Comparison of ENCODE assay signal across 16 cellular contexts in the genomic region with DNA sequence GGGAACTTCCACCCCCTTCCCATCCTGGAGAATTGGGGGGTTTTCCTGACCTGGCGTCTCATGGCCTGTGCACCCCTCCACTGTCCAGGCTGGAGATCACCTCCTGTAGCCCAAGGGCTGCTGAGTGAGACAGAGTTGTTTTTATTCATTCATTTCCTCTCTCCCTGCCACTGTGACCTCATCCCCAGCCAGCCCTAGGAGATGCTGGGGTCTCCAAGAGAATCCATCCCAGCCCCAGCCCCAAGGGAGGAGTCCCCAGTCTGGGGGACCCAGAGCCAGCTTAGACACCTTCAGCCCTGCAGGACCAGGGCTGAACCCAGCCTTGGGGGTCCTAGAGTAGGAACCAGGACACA. TPM values are rescaled to one million over a fixed set of nuclear protein-coding genes. Genes with fewer than 3 reads are reported as not detected.
DNase-seq lines count a peak whose midpoint lies in the region; ATAC-seq and TF ChIP-seq lines count a peak whose summit lies in the region.
"Had no signal": no experiment of that assay in that cellular context is flagged by ENCODE, and none has a peak within 500 bp of the region (broad histone marks: within the 10 kb centered on the region; RNA-seq: fewer than 3 reads in every experiment).

No MANE protein-coding gene starts in this region.

- CTCF ChIA-PET in RWPE1 (lab: Yijun Ruan, JAX), result interaction anchor here (1.0 to 2.7 kb wide), 2 partner anchors 11 to 29 kb away, joined by 3 to 10 read pairs; no protein-coding TSS in a partner anchor

- no peak for ATAC-seq in activated T-cell treated with anti-CD3 and anti-CD28 coated beads, Interleukin-2, amount 50 U/mL, for 4 hours
- ATAC-seq in stimulated activated memory B cell treated with anti-CD40 and anti-IgM and Interleukin-4, amounts not matched to agents 10 μg/mL and 1 μg/mL and 100 μg/mL, for 72 hours, result no peak
- ATAC-seq in GM21786 (IDR thresholded peaks at IDR 0.05; ENCODE audit: unreplicated experiment) (no peak), upper lobe of right lung (no peak), GM19452 (IDR thresholded peaks at IDR 0.05; ENCODE audit: unreplicated experiment) (no peak)
- ATAC-seq: foreskin keratinocyte had no signal

- peaks cover 35% of the 10 kb centered on the region for H3K4me1 Mint-ChIP-seq in activated T-cell treated with anti-CD3 and anti-CD28 coated beads, Interleukin-2, amount 50 U/mL, for 4 hours (ENCODE audit: low read depth)
- peaks cover 84% of the 10 kb centered on the region for H3K4me1 Mint-ChIP-seq in stimulated activated memory B cell treated with anti-CD40 and anti-IgM and Interleukin-4, amounts not matched to agents 10 μg/mL and 1 μg/mL and 100 μg/mL, for 72 hours

- no peak overlapping the region for H3K4me3 ChIP-seq in upper lobe of right lung
- H3K4me3 ChIP-seq: pancreas had no signal

- H3K9me3 Mint-ChIP-seq in activated T-cell treated with anti-CD3 and anti-CD28 coated beads, Interleukin-2, amount 50 U/mL, for 4 hours, result no peaks in the 10 kb centered on the region
- no peaks in the 10 kb centered on the region for H3K9me3 Mint-ChIP-seq in stimulated activated memory B cell treated with anti-CD40 and anti-IgM and Interleukin-4, amounts not matched to agents 10 μg/mL and 1 μg/mL and 100 μg/mL, for 72 hours
- H3K9me3 Mint-ChIP-seq: T-helper 1 cell treated with Interleukin-12 subunit alpha and Interleukin-12 subunit beta and Interleukin-4 antibody, amounts not matched to agents 30 μg/mL and 1 μg/mL, for 36 hours had no signal

- H3K4me1 ChIP-seq in upper lobe of right lung, result no peaks in the 10 kb centered on the region
- H3K4me1 ChIP-seq: foreskin keratinocyte, pancreas had no signal

- H3K36me3 Mint-ChIP-seq in activated T-cell treated with anti-CD3 and anti-CD28 coated beads, Interleukin-2, amount 50 U/mL, for 4 hours (ENCODE audit: insufficient read depth), result peaks cover 19% of the 10 kb centered on the region
- peaks cover 40% of the 10 kb centered on the region for H3K36me3 Mint-ChIP-seq in stimulated activated memory B cell treated with anti-CD40 and anti-IgM and Interleukin-4, amounts not matched to agents 10 μg/mL and 1 μg/mL and 100 μg/mL, for 72 hours

- no peaks in the 10 kb centered on the region for H3K9me3 ChIP-seq in upper lobe of right lung
- H3K9me3 ChIP-seq: pancreas had no signal

- intact Hi-C loops in upper lobe of right lung (cut with DNase I), result no loop called here

- POLR2A ChIA-PET in RWPE1 (lab: Yijun Ruan, JAX; ENCODE audit: low non-redundant PET), result no interaction called here

- no peaks in the 10 kb centered on the region for H3K27me3 ChIP-seq in upper lobe of right lung
- H3K27me3 ChIP-seq: brain microvascular endothelial cell, pancreas had no signal

- H3K27me3 Mint-ChIP-seq in activated T-cell treated with anti-CD3 and anti-CD28 coated beads, Interleukin-2, amount 50 U/mL, for 4 hours (ENCODE audit: low read depth), result no peaks in the 10 kb centered on the region
- no peaks in the 10 kb centered on the region for H3K27me3 Mint-ChIP-seq in stimulated activated memory B cell treated with anti-CD40 and anti-IgM and Interleukin-4, amounts not matched to agents 10 μg/mL and 1 μg/mL and 100 μg/mL, for 72 hours

- H3K4me3 Mint-ChIP-seq in activated T-cell treated with anti-CD3 and anti-CD28 coated beads, Interleukin-2, amount 50 U/mL, for 4 hours, result peak overlapping the region; percentile 11
- peak overlapping the region; percentile 73 for H3K4me3 Mint-ChIP-seq in stimulated activated memory B cell treated with anti-CD40 and anti-IgM and Interleukin-4, amounts not matched to agents 10 μg/mL and 1 μg/mL and 100 μg/mL, for 72 hours

- H3K27ac ChIP-seq in RWPE1 (peak overlapping the region; percentile 76), cingulate gyrus (ENCODE audit: low read depth, low read length) (peak overlapping the region; percentile 100), upper lobe of right lung (no peak overlapping the region)
- H3K27ac ChIP-seq: brain microvascular endothelial cell, foreskin keratinocyte, pancreas had no signal

- no peak for DNase-seq in activated T-cell treated with anti-CD3 and anti-CD28 coated beads, Interleukin-2, amount 50 U/mL, for 4 hours
- DNase-seq in activated T-cell treated with anti-CD3 and anti-CD28 coated beads, Interleukin-2, amount 50 U/mL, for 48 hours, result no peak
- no peak for DNase-seq in RWPE1 (ENCODE audit: low spot score)
- no peak for DNase-seq in upper lobe of right lung
- DNase-seq: activated CD4-positive, alpha-beta T cell treated with anti-CD3 and anti-CD28 coated beads for 4 hours; activated gamma-delta T cell; KG1; small intestine had no signal

- H3K27ac Mint-ChIP-seq in stimulated activated memory B cell treated with anti-CD40 and anti-IgM and Interleukin-4, amounts not matched to agents 10 μg/mL and 1 μg/mL and 100 μg/mL, for 72 hours, result peak overlapping the region; percentile 85

- TF ChIP-seq CTCF in RWPE1 (conservative IDR thresholded peaks at IDR 0.05; ENCODE audit: low read depth) (no peak), upper lobe of right lung (IDR thresholded peaks at IDR 0.05) (no peak)

- H3K36me3 ChIP-seq in upper lobe of right lung, result no peaks in the 10 kb centered on the region
- H3K36me3 ChIP-seq: brain microvascular endothelial cell, pancreas had no signal

RNA-seq across cellular contexts. Expression of gene FCHO1, which starts 4.2 kb away (rescaled TPM):
- 10 to 100 TPM; 53.0 to 60.4 (median 56.2) TPM for total RNA-seq in activated T-cell treated with anti-CD3 and anti-CD28 coated beads, Interleukin-2, amount 50 U/mL, for 4 hours
- total RNA-seq in upper lobe of right lung, result 7.4 TPM

RNA-seq across cellular contexts. Expression of gene MAP1S, which starts 36.2 kb away (rescaled TPM):
- total RNA-seq in activated T-cell treated with anti-CD3 and anti-CD28 coated beads, Interleukin-2, amount 50 U/mL, for 4 hours, result 10 to 100 TPM; 75.7 to 81.4 (median 79.3) TPM
- total RNA-seq in upper lobe of right lung, result 71.4 TPM

RNA-seq across cellular contexts. Expression of gene B3GNT3, which starts 39.4 kb away (rescaled TPM):
- total RNA-seq in activated T-cell treated with anti-CD3 and anti-CD28 coated beads, Interleukin-2, amount 50 U/mL, for 4 hours, result under 1 TPM; 0.38 to 0.52 (median 0.45) TPM
- 2.1 TPM for total RNA-seq in upper lobe of right lung
